Comparison of ENCODE assay signal across 8 cellular contexts in genomic region chr20:59783020-59784010, GRCh38.
DNase-seq lines count a peak whose midpoint lies in the region; ATAC-seq and TF ChIP-seq lines count a peak whose summit lies in the region.

No MANE protein-coding gene starts in this region.

- no peak overlapping the region for H2AFZ ChIP-seq in KMS-11 (ENCODE audit: low read depth)

- TF ChIP-seq POLR2A in lower leg skin (IDR thresholded peaks at IDR 0.05), result no peak

- no peaks in the 10 kb centered on the region for H3K79me2 ChIP-seq in KMS-11 (ENCODE audit: insufficient read depth, low read depth)

- H3K4me2 ChIP-seq in KMS-11, result no peak overlapping the region

- 41 to 43% methylated on average over 18 to 19 of the region's 19 CpGs for WGBS in lower leg skin, 2 donors

- TF ChIP-seq CTCF in KMS-11 (conservative IDR thresholded peaks at IDR 0.05; ENCODE audit: low read depth, low read length), result peak; percentile 81
- TF ChIP-seq CTCF in lower leg skin (IDR thresholded peaks at IDR 0.05), result no peak

- peak; percentile 64 for DNase-seq in activated CD4-positive, alpha-beta T cell treated with anti-CD3 and anti-CD28 coated beads for 48 hours
- DNase-seq in activated CD4-positive, alpha-beta T cell treated with anti-CD3 and anti-CD28 coated beads, Interleukin-2, amount 50 U/mL, for 4 hours, result no peak
- DNase-seq in RPMI8226, result peak; percentile 57
- peak; percentile 16 for DNase-seq in dedifferentiated amniotic fluid mesenchymal stem cell (ENCODE audit: extremely low spot score)
- peak; percentile 32 to 89 for DNase-seq in lower leg skin (ENCODE audit: low spot score in 2 of 2)
- peak in 36 of 49 donors; percentile 9 to 65 (median 32) for DNase-seq in substantia nigra (lab: John Stamatoyannopoulos, UW)

- H3K4me1 ChIP-seq in KMS-11 (ENCODE audit: low read depth, poor library complexity, severe bottlenecking), result peaks cover 8% of the 10 kb centered on the region

- H3K9ac ChIP-seq in KMS-11, result no peak overlapping the region

- no peaks in the 10 kb centered on the region for H3K27me3 ChIP-seq in KMS-11 (ENCODE audit: insufficient read depth, low read depth)

- no peak for ATAC-seq in HG02610 (IDR thresholded peaks at IDR 0.05; ENCODE audit: unreplicated experiment)

- intact Hi-C loops in lower leg skin (cut with DNase I; ENCODE audit: low total_unique reads), result loop anchor here (10.0 kb wide), 1 partner anchor 71 kb away; no protein-coding TSS in a partner anchor

- H4K20me1 ChIP-seq in KMS-11 (ENCODE audit: insufficient read depth), result no peaks in the 10 kb centered on the region

- no peaks in the 10 kb centered on the region for H3K36me3 ChIP-seq in KMS-11 (ENCODE audit: insufficient read depth)

- H3K4me3 ChIP-seq in KMS-11 (IDR thresholded peaks at IDR 0.05; ENCODE audit: insufficient read depth, low read depth, low read length) (no peak overlapping the region), lower leg skin (ENCODE audit: low read depth, poor library complexity, severe bottlenecking) (no peak overlapping the region)

- H3K27ac ChIP-seq in KMS-11 (no peak overlapping the region), substantia nigra (ENCODE audit: low read depth, low read length, poor library complexity, severe bottlenecking) (no peak overlapping the region)

Comparison
In these comparisons a context has a peak if more than half of its experiments do, and no peak if none do; other contexts are left out.
1. DNase-seq: peak in activated CD4-positive, alpha-beta T cell treated with anti-CD3 and anti-CD28 coated beads for 48 hours (single experiment), RPMI8226 (single experiment), dedifferentiated amniotic fluid mesenchymal stem cell (single experiment), lower leg skin (2 of 2) and substantia nigra (36 of 49); none in activated CD4-positive, alpha-beta T cell treated with anti-CD3 and anti-CD28 coated beads, Interleukin-2, amount 50 U/mL, for 4 hours (0 of 2).